In genomic region chr6:151806757-151807512, GRCh38 we compare ENCODE assay signal across 1 cellular context.
A peak's percentile ranks its signal among the peaks of the same experiment; 100 is the strongest.
TF ChIP-seq lines count a peak whose summit lies in the region.

No MANE protein-coding gene starts in this region.

TF ChIP-seq in H1, 55 proteins besides CTCF, POLR2A, EP300 and RAD21:
- peak; percentile 26; the same call in 1 of the 2 replicates for TF ChIP-seq MAX (IDR thresholded peaks at IDR 0.05)
- TF ChIP-seq E2F6 (IDR thresholded peaks at IDR 0.05) = no peak; the same call in 1 of the 2 replicates
- 0 out of 4 replicates have a peak, but pooled peaks of 1 of the 2 experiments have one; percentile 20 for TF ChIP-seq SIN3A (conservative IDR thresholded peaks at IDR 0.05 in 1 of 2, IDR thresholded peaks at IDR 0.05 in 1 of 2; ENCODE audit: low read depth in 1 of 2, low read length in 2 of 2)
TF ChIP-seq in H1: peak in this region for 2.
